ENCODE assay signal across 8 cellular contexts in the genomic region with DNA sequence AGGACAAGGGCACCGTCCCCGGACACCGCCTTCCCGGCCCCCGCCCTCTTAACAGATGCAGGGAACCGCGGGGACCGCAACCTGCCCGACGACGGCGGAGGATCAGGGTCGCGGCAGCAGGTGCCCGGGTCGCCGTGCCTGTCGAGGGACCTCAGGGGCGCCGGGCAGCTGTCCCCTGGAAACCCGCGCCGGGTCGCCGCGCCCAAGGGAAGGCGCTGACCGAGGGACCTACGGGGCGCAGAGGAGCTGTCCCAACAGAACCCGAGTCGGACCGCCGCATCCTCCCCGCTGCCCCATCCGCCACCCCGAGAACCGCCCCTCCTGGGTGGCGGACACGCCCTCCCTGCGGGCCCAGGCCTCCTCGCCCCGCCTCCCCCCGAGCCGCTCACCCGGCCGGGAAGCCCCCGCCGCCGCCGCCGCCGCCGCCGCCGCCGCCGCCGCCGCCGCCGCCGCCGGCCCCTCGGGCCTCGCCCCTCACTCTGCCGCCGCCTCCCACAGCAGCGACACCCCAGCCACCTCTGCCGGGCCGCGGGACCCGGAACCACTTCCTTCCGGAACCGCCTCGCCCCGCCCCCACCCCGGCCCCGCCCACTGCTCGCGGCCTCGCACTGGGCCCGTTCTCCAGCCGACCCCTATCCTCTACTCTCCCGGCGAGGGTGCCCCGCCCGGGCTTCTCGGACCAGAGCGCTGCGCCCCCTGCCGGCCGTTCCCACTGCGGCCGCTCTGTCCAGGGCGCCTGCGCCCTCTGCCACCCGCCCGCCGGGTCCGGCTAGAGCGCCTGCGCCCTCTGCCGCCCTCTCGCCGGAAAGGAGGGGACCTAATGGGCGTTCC. TPM values are rescaled to one million over a fixed set of nuclear protein-coding genes. Genes with fewer than 3 reads are reported as not detected.
DNase-seq lines count a peak whose midpoint lies in the region; ATAC-seq lines count a peak whose summit lies in the region.

A gene (minus strand): TSS at position 543 of the 831 bp plus-strand sequence. CDS start 20,797 bp downstream, outside the sequence.

- H3K9ac ChIP-seq in mesendoderm (ENCODE audit: low read length), result peak within 1 kb of the TSS; percentile 47

- H3K4me3 ChIP-seq in CD8-positive, alpha-beta memory T cell (ENCODE audit: low read length), result peak within 1 kb of the TSS; percentile 50
- H3K4me3 ChIP-seq in effector memory CD4-positive, alpha-beta T cell (ENCODE audit: insufficient read depth, low read depth, low read length, poor library complexity, severe bottlenecking), result peak within 1 kb of the TSS; percentile 72
- peak within 1 kb of the TSS; percentile 50 for H3K4me3 ChIP-seq in mesendoderm (ENCODE audit: low read length)

- H3K18ac ChIP-seq in mesendoderm (ENCODE audit: low read length), result peak within 1 kb of the TSS; percentile 92

- H3K4me1 Mint-ChIP-seq in CD8-positive, alpha-beta memory T cell, result peaks cover 17 to 35% (median 22%) of the 10 kb centered on the region in 3 donors

- H3K36me3 ChIP-seq in CD8-positive, alpha-beta memory T cell (ENCODE audit: insufficient read depth, low read length), result no peaks in the 10 kb centered on the region
- no peaks in the 10 kb centered on the region for H3K36me3 ChIP-seq in effector memory CD4-positive, alpha-beta T cell (ENCODE audit: control insufficient read depth, insufficient read depth, low read length)
- no peaks in the 10 kb centered on the region for H3K36me3 ChIP-seq in mesendoderm (ENCODE audit: control insufficient read depth, insufficient read depth, low read length)

- H3K79me1 ChIP-seq in mesendoderm (ENCODE audit: low read length), result no peaks in the 10 kb centered on the region

- no peak within 1 kb of the TSS for H2AK5ac ChIP-seq in mesendoderm (ENCODE audit: low read length)

- peaks cover 0 to 4% (median 0%) of the 10 kb centered on the region in 5 donors for H3K9me3 Mint-ChIP-seq in CD8-positive, alpha-beta memory T cell

- H4K5ac ChIP-seq in mesendoderm (ENCODE audit: low read length), result no peak within 1 kb of the TSS

- H3K27me3 ChIP-seq in CD8-positive, alpha-beta memory T cell (ENCODE audit: insufficient read depth, low read length, poor library complexity, severe bottlenecking), result no peaks in the 10 kb centered on the region
- H3K27me3 ChIP-seq in effector memory CD4-positive, alpha-beta T cell (replicated peaks; ENCODE audit: control insufficient read depth, insufficient read depth, low read length, poor library complexity, severe bottlenecking), result no peaks in the 10 kb centered on the region
- no peaks in the 10 kb centered on the region for H3K27me3 ChIP-seq in mesendoderm (ENCODE audit: insufficient read depth, low read length, poor library complexity)

- peak; percentile 77 to 89 (median 83) for DNase-seq in CD8-positive, alpha-beta memory T cell
- DNase-seq in NCI-H82 treated with DMSO at 0.1 percent for 48 hours (lab: John Stamatoyannopoulos, UW; ENCODE audit: unreplicated experiment) (peak; percentile 79), mesendoderm (peak; percentile 89)
- peak; percentile 58 to 79 for DNase-seq in activated CD8-positive, alpha-beta memory T cell treated with anti-CD3 and anti-CD28 coated beads for 1 hour (ENCODE audit: extremely low read depth in 1 of 2, low read depth in 1 of 2)
- peak; percentile 72 to 81 (median 78) for DNase-seq in effector memory CD4-positive, alpha-beta T cell
- peak; percentile 80 for DNase-seq in stimulated activated CD8-positive, alpha-beta memory T cell treated with anti-CD3 and anti-CD28 coated beads, Interleukin-12 subunit alpha, Interleukin-12 subunit beta, amount 100 ng/mL, for 4 hours (ENCODE audit: low read depth)

- H3K9me3 ChIP-seq in CD8-positive, alpha-beta memory T cell (ENCODE audit: low read length), result no peaks in the 10 kb centered on the region
- no peaks in the 10 kb centered on the region for H3K9me3 ChIP-seq in effector memory CD4-positive, alpha-beta T cell (ENCODE audit: control insufficient read depth, low read length)

- H2BK120ac ChIP-seq in mesendoderm (ENCODE audit: low read depth, low read length), result no peak within 1 kb of the TSS

- no peak within 1 kb of the TSS for H2BK15ac ChIP-seq in mesendoderm (replicated peaks; ENCODE audit: low read depth)

- POLR2A ChIA-PET in CD8-positive, alpha-beta memory T cell (lab: Charles Lee), result no interaction called here

- H3K23ac ChIP-seq in mesendoderm (ENCODE audit: low read length), result no peak within 1 kb of the TSS

- ATAC-seq in GM19452 (IDR thresholded peaks at IDR 0.05; ENCODE audit: unreplicated experiment) (peak; percentile 94), HG03575 (IDR thresholded peaks at IDR 0.05; ENCODE audit: extremely low read depth, insufficient number of reproducible peaks, low FRiP score, unreplicated experiment) (peak; percentile 61)

- H3K56ac ChIP-seq in mesendoderm (ENCODE audit: low read length), result peak within 1 kb of the TSS; percentile 49

- H3K27ac Mint-ChIP-seq in CD8-positive, alpha-beta memory T cell, result peak within 1 kb of the TSS; percentile 85 to 99 (median 93)

- peak within 1 kb of the TSS; percentile 42 for H3K4me2 ChIP-seq in mesendoderm (ENCODE audit: low read length)

- no peaks in the 10 kb centered on the region for H3K4me1 ChIP-seq in CD8-positive, alpha-beta memory T cell (ENCODE audit: insufficient read depth, low read length)
- H3K4me1 ChIP-seq in effector memory CD4-positive, alpha-beta T cell (ENCODE audit: control insufficient read depth, insufficient read depth, low read length, poor library complexity, severe bottlenecking), result no peaks in the 10 kb centered on the region
- no peaks in the 10 kb centered on the region for H3K4me1 ChIP-seq in mesendoderm (ENCODE audit: control insufficient read depth, low read depth, low read length)

- H3K79me2 ChIP-seq in mesendoderm (ENCODE audit: control insufficient read depth, insufficient read depth, low read length), result no peaks in the 10 kb centered on the region

- H3K4ac ChIP-seq in mesendoderm (ENCODE audit: low read depth, low read length), result peak within 1 kb of the TSS; percentile 36

- H3K36me3 Mint-ChIP-seq in CD8-positive, alpha-beta memory T cell, result peaks cover 1 to 7% (median 4%) of the 10 kb centered on the region in 3 donors

- H4K8ac ChIP-seq in mesendoderm (ENCODE audit: low read depth, low read length), result no peak within 1 kb of the TSS

- peak within 1 kb of the TSS; percentile 82 to 91 (median 90) for H3K4me3 Mint-ChIP-seq in CD8-positive, alpha-beta memory T cell

- no peak within 1 kb of the TSS for H2BK5ac ChIP-seq in mesendoderm (ENCODE audit: low read length)

- no CpG with 5 or more reads among the region's 107 CpGs for WGBS in mesendoderm (ENCODE audit: extremely low coverage, insufficient coverage, low lambda C conversion rate)

- peak within 1 kb of the TSS; percentile 47 for H3K27ac ChIP-seq in CD8-positive, alpha-beta memory T cell (ENCODE audit: low read depth, low read length)
- peak within 1 kb of the TSS; percentile 68 for H3K27ac ChIP-seq in effector memory CD4-positive, alpha-beta T cell (ENCODE audit: insufficient read depth, low read length, poor library complexity, severe bottlenecking)
- no peak within 1 kb of the TSS for H3K27ac ChIP-seq in mesendoderm (ENCODE audit: low read depth, low read length)

- peaks cover 0 to 4% of the 10 kb centered on the region in 2 donors for H3K27me3 Mint-ChIP-seq in CD8-positive, alpha-beta memory T cell

- CTCF ChIA-PET in CD8-positive, alpha-beta memory T cell (lab: Charles Lee), result interaction anchor here (0.9 to 1.6 kb wide), 4 partner anchors 14 to 86 kb away, joined by 3 to 9 read pairs (median 3); no protein-coding TSS in a partner anchor

RNA-seq across cellular contexts. Expression of the gene that starts here (rescaled TPM):
- total RNA-seq in CD8-positive, alpha-beta memory T cell, result 1 to 10 TPM; 4.3 to 4.9 TPM
- polyA plus RNA-seq in CD8-positive, alpha-beta memory T cell, result 2.9 TPM
- 2.8 TPM for polyA plus RNA-seq in mesendoderm (2013, experiment 1 of 2)
- polyA plus RNA-seq in mesendoderm (2013, experiment 2 of 2), result 2.9 TPM
